Comparison of ENCODE assay signal across 13 cellular contexts in genomic region chr5:139345442-139345841, GRCh38. TPM values are rescaled to one million over a fixed set of nuclear protein-coding genes. Genes with fewer than 3 reads are reported as not detected.
DNase-seq lines count a peak whose midpoint lies in the region; ATAC-seq and TF ChIP-seq lines count a peak whose summit lies in the region.
"Not testable (repeated sequence)": the region's sequence is repeated elsewhere in the genome, so short reads cannot be mapped to it uniquely, and the experiment has no call there.
"Had no signal": no experiment of that assay in that cellular context is flagged by ENCODE, and none has a peak within 500 bp of the region (broad histone marks: within the 10 kb centered on the region; RNA-seq: fewer than 3 reads in every experiment).

No MANE protein-coding gene starts in this region.

- DNase-seq in CD8-positive, alpha-beta T cell; activated CD8-positive, alpha-beta T cell treated with anti-CD3 and anti-CD28 coated beads for 36 hours; naive thymus-derived CD8-positive, alpha-beta T cell; progenitor cell of endocrine pancreas (ENCODE audit: low spot score, unreplicated experiment): not testable (repeated sequence)

- POLR2A ChIA-PET in CD8-positive, alpha-beta T cell (lab: Charles Lee) = interaction anchor here (0.6 kb wide), 1 partner anchor 25 kb away, joined by 3 read pairs; no protein-coding TSS in a partner anchor
- POLR2A ChIA-PET in activated CD8-positive, alpha-beta T cell treated with anti-CD3 and anti-CD28 coated beads for 36 hours (lab: Charles Lee) = not testable (repeated sequence)
- POLR2A ChIA-PET in naive thymus-derived CD8-positive, alpha-beta T cell (lab: Charles Lee) = interaction anchor here (0.7 kb wide), 1 partner anchor 896 kb away, joined by 5 read pairs; no protein-coding TSS in a partner anchor

- ATAC-seq in CD8-positive, alpha-beta T cell; activated CD8-positive, alpha-beta T cell treated with anti-CD3 and anti-CD28 coated beads for 36 hours; naive thymus-derived CD8-positive, alpha-beta T cell: not testable (repeated sequence)

- peak overlapping the region; percentile 15 for H3K4me3 Mint-ChIP-seq in CD8-positive, alpha-beta T cell
- H3K4me3 Mint-ChIP-seq in activated CD8-positive, alpha-beta T cell treated with anti-CD3 and anti-CD28 coated beads for 36 hours = not testable (repeated sequence)
- H3K4me3 Mint-ChIP-seq in brain (peak overlapping the region; percentile 9 to 99 (median 44)), progenitor cell of endocrine pancreas (ENCODE audit: low read depth) (peak overlapping the region; percentile 16)
- H3K4me3 Mint-ChIP-seq in naive thymus-derived CD8-positive, alpha-beta T cell = peak overlapping the region in 7 of 10 donors; percentile 18 to 73 (median 40)

- not testable (repeated sequence) for H3K27ac Mint-ChIP-seq in CD8-positive, alpha-beta T cell
- H3K27ac Mint-ChIP-seq in activated CD8-positive, alpha-beta T cell treated with anti-CD3 and anti-CD28 coated beads for 36 hours = peak overlapping the region; percentile 7
- H3K27ac Mint-ChIP-seq in brain (peak overlapping the region in 1 of 5 experiments; percentile 73), progenitor cell of endocrine pancreas (peak overlapping the region; percentile 56)
- peak overlapping the region in 3 of 10 donors; percentile 8 to 76 (median 29) for H3K27ac Mint-ChIP-seq in naive thymus-derived CD8-positive, alpha-beta T cell

- CTCF ChIA-PET in CD8-positive, alpha-beta T cell (lab: Charles Lee) = interaction anchor here (1.2 kb wide), 1 partner anchor 12 kb away, joined by 4 read pairs; no protein-coding TSS in a partner anchor
- CTCF ChIA-PET in activated CD8-positive, alpha-beta T cell treated with anti-CD3 and anti-CD28 coated beads for 36 hours (lab: Charles Lee) = interaction anchor here (0.7 to 1.2 kb wide), 3 partner anchors 46 to 77 kb away, joined by 3 to 4 read pairs (median 4); no protein-coding TSS in a partner anchor

- H3K9me3 Mint-ChIP-seq in CD8-positive, alpha-beta T cell; activated CD8-positive, alpha-beta T cell treated with anti-CD3 and anti-CD28 coated beads for 36 hours; naive thymus-derived CD8-positive, alpha-beta T cell; progenitor cell of endocrine pancreas (ENCODE audit: low read depth): not testable (repeated sequence)
- peaks cover 0 to 11% (median 7%) of the 10 kb centered on the region in 5 experiments for H3K9me3 Mint-ChIP-seq in brain

- H3K4me3 ChIP-seq in BLaER1; CD8-positive, alpha-beta T cell (ENCODE audit: low read depth, low read length): not testable (repeated sequence)
- H3K4me3 ChIP-seq in Loucy (ENCODE audit: low read length, poor library complexity, severe bottlenecking) = peak overlapping the region; percentile 93

- intact Hi-C loops in CD8-positive, alpha-beta T cell (cut with DNase I, micrococcal nuclease); activated CD8-positive, alpha-beta T cell treated with anti-CD3 and anti-CD28 coated beads for 36 hours (cut with micrococcal nuclease): not testable (repeated sequence)

- not testable (repeated sequence) for H3K9me2 ChIP-seq in Loucy (replicated peaks; ENCODE audit: low read depth, low read length)

- H3K79me2 ChIP-seq in Loucy (ENCODE audit: insufficient read depth, low read length) = peaks cover 82% of the 10 kb centered on the region

- not testable (repeated sequence) for H3K9ac ChIP-seq in BLaER1; Loucy (ENCODE audit: low read depth, low read length, poor library complexity, severe bottlenecking)

- peaks cover 62% of the 10 kb centered on the region for H3K4me1 Mint-ChIP-seq in CD8-positive, alpha-beta T cell (ENCODE audit: low read depth)
- peaks cover 45% of the 10 kb centered on the region for H3K4me1 Mint-ChIP-seq in activated CD8-positive, alpha-beta T cell treated with anti-CD3 and anti-CD28 coated beads for 36 hours (ENCODE audit: low read depth)
- H3K4me1 Mint-ChIP-seq in brain (peaks cover 68% of the 10 kb centered on the region), progenitor cell of endocrine pancreas (ENCODE audit: low read depth) (peaks cover 21% of the 10 kb centered on the region)
- H3K4me1 Mint-ChIP-seq in naive thymus-derived CD8-positive, alpha-beta T cell = peaks cover 25 to 82% (median 72%) of the 10 kb centered on the region in 4 donors

- not testable (repeated sequence) for H3F3A ChIP-seq in Loucy (ENCODE audit: low read depth)

- peak overlapping the region; percentile 90 for H3K4me2 ChIP-seq in BLaER1
- peak overlapping the region; percentile 96 for H3K4me2 ChIP-seq in Loucy (ENCODE audit: low read depth, low read length, poor library complexity, severe bottlenecking)

- not testable (repeated sequence) for H3K9me3 ChIP-seq in BLaER1; CD8-positive, alpha-beta T cell (ENCODE audit: low read length); Loucy (ENCODE audit: insufficient read depth, low read depth, low read length)

- H4K20me1 ChIP-seq in BLaER1 = peaks cover 86% of the 10 kb centered on the region
- peaks cover 75% of the 10 kb centered on the region for H4K20me1 ChIP-seq in Loucy (ENCODE audit: insufficient read depth, low read length, poor library complexity, severe bottlenecking)

- H2AFZ ChIP-seq in Loucy (ENCODE audit: low read length) = not testable (repeated sequence)

- not testable (repeated sequence) for H3K27me3 Mint-ChIP-seq in CD8-positive, alpha-beta T cell (ENCODE audit: low read depth); activated CD8-positive, alpha-beta T cell treated with anti-CD3 and anti-CD28 coated beads for 36 hours; brain; naive thymus-derived CD8-positive, alpha-beta T cell; progenitor cell of endocrine pancreas

- not testable (repeated sequence) for H3K27me3 ChIP-seq in BLaER1; CD8-positive, alpha-beta T cell (ENCODE audit: insufficient read depth, low read length); Loucy (ENCODE audit: insufficient read depth, low read length, poor library complexity, severe bottlenecking)

- peaks cover 51% of the 10 kb centered on the region for H3K36me3 Mint-ChIP-seq in CD8-positive, alpha-beta T cell
- peaks cover 29% of the 10 kb centered on the region for H3K36me3 Mint-ChIP-seq in activated CD8-positive, alpha-beta T cell treated with anti-CD3 and anti-CD28 coated beads for 36 hours (ENCODE audit: low read depth)
- H3K36me3 Mint-ChIP-seq in brain (peaks cover 75% of the 10 kb centered on the region), progenitor cell of endocrine pancreas (ENCODE audit: insufficient read depth) (peaks cover 17% of the 10 kb centered on the region)
- peaks cover 0 to 47% (median 14%) of the 10 kb centered on the region in 3 donors for H3K36me3 Mint-ChIP-seq in naive thymus-derived CD8-positive, alpha-beta T cell

- peaks cover 83% of the 10 kb centered on the region for H3K4me1 ChIP-seq in BLaER1
- peaks cover 46% of the 10 kb centered on the region for H3K4me1 ChIP-seq in CD8-positive, alpha-beta T cell (ENCODE audit: insufficient read depth, low read length)
- peaks cover 29% of the 10 kb centered on the region for H3K4me1 ChIP-seq in Loucy (ENCODE audit: insufficient read depth, low read length, poor library complexity, severe bottlenecking)

- TF ChIP-seq CTCF in CD8-positive, alpha-beta T cell (IDR thresholded peaks at IDR 0.05); Loucy (conservative IDR thresholded peaks at IDR 0.05; ENCODE audit: low read length); activated CD8-positive, alpha-beta T cell treated with anti-CD3 and anti-CD28 coated beads for 36 hours (IDR thresholded peaks at IDR 0.05); brain (conservative IDR thresholded peaks at IDR 0.05); progenitor cell of endocrine pancreas (IDR thresholded peaks at IDR 0.05; ENCODE audit: unreplicated experiment): not testable (repeated sequence)

- H3K36me3 ChIP-seq in BLaER1 = peaks cover 62% of the 10 kb centered on the region
- not testable (repeated sequence) for H3K36me3 ChIP-seq in CD8-positive, alpha-beta T cell (ENCODE audit: insufficient read depth, low read length); Loucy (ENCODE audit: insufficient read depth, low read length)

- H3K27ac ChIP-seq in BLaER1; CD8-positive, alpha-beta T cell (ENCODE audit: low read depth, low read length): not testable (repeated sequence)

RNA-seq across cellular contexts. Expression of gene PAIP2, which starts 3.8 kb away (rescaled TPM):
- total RNA-seq in CD8-positive, alpha-beta T cell = 100 to 1,000 TPM; 173 to 179 TPM
- total RNA-seq in activated CD8-positive, alpha-beta T cell treated with anti-CD3 and anti-CD28 coated beads for 36 hours = 100 to 1,000 TPM; 110 to 113 TPM
- 136 TPM for polyA plus RNA-seq in brain (ENCODE audit: insufficient read depth, low read depth, low replicate concordance)
- 100 to 1,000 TPM; 129 to 150 TPM for total RNA-seq in naive thymus-derived CD8-positive, alpha-beta T cell
- 100 to 1,000 TPM; 359 to 455 (median 406) TPM for polyA plus RNA-seq in naive thymus-derived CD8-positive, alpha-beta T cell
- total RNA-seq in progenitor cell of endocrine pancreas = 92.3 and 97.4 TPM in 2 replicates

RNA-seq across cellular contexts. Expression of gene SLC23A1, which starts 37.7 kb away (rescaled TPM):
- not detected for total RNA-seq in CD8-positive, alpha-beta T cell
- total RNA-seq in activated CD8-positive, alpha-beta T cell treated with anti-CD3 and anti-CD28 coated beads for 36 hours = under 1 TPM; 0.63 to 0.89 TPM
- not detected for polyA plus RNA-seq in brain (ENCODE audit: insufficient read depth, low read depth, low replicate concordance)
- total RNA-seq in naive thymus-derived CD8-positive, alpha-beta T cell = under 1 TPM in 1 of 2 experiments, not detected in 1; 0.34 TPM
- polyA plus RNA-seq in naive thymus-derived CD8-positive, alpha-beta T cell = under 1 TPM in 1 of 3 donors, not detected in 2; 0.15 TPM
- 0.20 and 0.48 TPM in 2 replicates for total RNA-seq in progenitor cell of endocrine pancreas
- total RNA-seq: A673, Daoy, H1, HFFc6, HT1080 had no signal
- polyA plus RNA-seq: BJ, H1 had no signal

RNA-seq across cellular contexts. Expression of gene MZB1, which starts 44.3 kb away (rescaled TPM):
- 1 to 10 TPM; 1.5 to 2.1 TPM for total RNA-seq in CD8-positive, alpha-beta T cell
- 10 to 100 TPM; 14.4 to 14.5 TPM for total RNA-seq in activated CD8-positive, alpha-beta T cell treated with anti-CD3 and anti-CD28 coated beads for 36 hours
- not detected for polyA plus RNA-seq in brain (ENCODE audit: insufficient read depth, low read depth, low replicate concordance)
- 1 to 10 TPM; 2.2 to 2.5 TPM for total RNA-seq in naive thymus-derived CD8-positive, alpha-beta T cell
- polyA plus RNA-seq in naive thymus-derived CD8-positive, alpha-beta T cell = under 1 TPM in 2 of 3 donors, not detected in 1; 0.37 to 0.84 TPM
- 0.24 and 0.80 TPM in 2 replicates for total RNA-seq in progenitor cell of endocrine pancreas
- total RNA-seq: A673, Daoy, HT1080 had no signal
- polyA plus RNA-seq: BJ had no signal

RNA-seq across cellular contexts. Expression of gene PROB1, which starts 49.5 kb away (rescaled TPM):
- under 1 TPM; 0.39 to 0.41 TPM for total RNA-seq in CD8-positive, alpha-beta T cell
- total RNA-seq in activated CD8-positive, alpha-beta T cell treated with anti-CD3 and anti-CD28 coated beads for 36 hours = 1 to 10 TPM; 3.9 to 4.1 TPM
- 1.7 TPM for polyA plus RNA-seq in brain (ENCODE audit: insufficient read depth, low read depth, low replicate concordance)
- under 1 TPM; 0.75 to 0.88 TPM for total RNA-seq in naive thymus-derived CD8-positive, alpha-beta T cell
- polyA plus RNA-seq in naive thymus-derived CD8-positive, alpha-beta T cell = under 1 TPM; 0.03 to 0.32 (median 0.11) TPM
- 2.0 and 2.2 TPM in 2 replicates for total RNA-seq in progenitor cell of endocrine pancreas

RNA-seq across cellular contexts. Expression of gene MATR3, which starts 51.9 kb away (rescaled TPM):
- total RNA-seq in CD8-positive, alpha-beta T cell = 100 to 1,000 TPM; 420 to 430 TPM
- 100 to 1,000 TPM; 181 to 209 TPM for total RNA-seq in activated CD8-positive, alpha-beta T cell treated with anti-CD3 and anti-CD28 coated beads for 36 hours
- polyA plus RNA-seq in brain (ENCODE audit: insufficient read depth, low read depth, low replicate concordance) = 162 TPM
- 100 to 1,000 TPM; 259 to 272 TPM for total RNA-seq in naive thymus-derived CD8-positive, alpha-beta T cell
- polyA plus RNA-seq in naive thymus-derived CD8-positive, alpha-beta T cell = 100 to 1,000 TPM; 323 to 351 (median 327) TPM
- 324 and 336 TPM in 2 replicates for total RNA-seq in progenitor cell of endocrine pancreas
